1 cellular context compared by ENCODE assay signal in the genomic region with DNA sequence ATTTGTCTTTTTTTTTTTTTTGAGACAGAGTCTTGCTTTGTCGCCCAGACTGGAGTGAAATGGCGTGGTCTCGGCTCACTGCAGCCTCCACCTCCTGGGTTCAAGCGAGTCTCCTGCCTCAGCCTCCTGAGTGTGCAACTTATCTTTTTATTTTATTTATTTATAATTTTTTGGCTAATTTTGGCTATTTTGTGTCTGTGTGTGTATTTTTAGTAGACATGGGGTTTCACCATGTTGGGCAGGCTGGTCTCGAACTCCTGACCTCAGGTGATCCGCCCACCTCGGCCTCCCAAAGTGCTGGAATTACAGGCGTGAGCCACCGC.
TF ChIP-seq lines count a peak whose summit lies in the region.
"Not testable (repeated sequence)": the region's sequence is repeated elsewhere in the genome, so short reads cannot be mapped to it uniquely, and the experiment has no call there.

No MANE protein-coding gene starts in this region.

TF ChIP-seq in K562, 482 proteins besides CTCF, POLR2A, EP300 and RAD21 (continues in another document):
- TF ChIP-seq, protein P1, sequence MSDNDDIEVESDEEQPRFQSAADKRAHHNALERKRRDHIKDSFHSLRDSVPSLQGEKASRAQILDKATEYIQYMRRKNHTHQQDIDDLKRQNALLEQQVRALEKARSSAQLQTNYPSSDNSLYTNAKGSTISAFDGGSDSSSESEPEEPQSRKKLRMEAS (CRISPR knock-in tag; IDR thresholded peaks at IDR 0.05) = 0 out of 2 replicates have a peak, but pooled peaks have one; percentile 2
- TF ChIP-seq MIER1 (IDR thresholded peaks at IDR 0.05; ENCODE audit: low read depth) = peak; percentile 65; the same call in 1 of the 2 replicates
- TF ChIP-seq ASH1L (IDR thresholded peaks at IDR 0.05; ENCODE audit: borderline replicate concordance, low read depth, partially characterized antibody) = peak; percentile 21
- TF ChIP-seq, protein P2, sequence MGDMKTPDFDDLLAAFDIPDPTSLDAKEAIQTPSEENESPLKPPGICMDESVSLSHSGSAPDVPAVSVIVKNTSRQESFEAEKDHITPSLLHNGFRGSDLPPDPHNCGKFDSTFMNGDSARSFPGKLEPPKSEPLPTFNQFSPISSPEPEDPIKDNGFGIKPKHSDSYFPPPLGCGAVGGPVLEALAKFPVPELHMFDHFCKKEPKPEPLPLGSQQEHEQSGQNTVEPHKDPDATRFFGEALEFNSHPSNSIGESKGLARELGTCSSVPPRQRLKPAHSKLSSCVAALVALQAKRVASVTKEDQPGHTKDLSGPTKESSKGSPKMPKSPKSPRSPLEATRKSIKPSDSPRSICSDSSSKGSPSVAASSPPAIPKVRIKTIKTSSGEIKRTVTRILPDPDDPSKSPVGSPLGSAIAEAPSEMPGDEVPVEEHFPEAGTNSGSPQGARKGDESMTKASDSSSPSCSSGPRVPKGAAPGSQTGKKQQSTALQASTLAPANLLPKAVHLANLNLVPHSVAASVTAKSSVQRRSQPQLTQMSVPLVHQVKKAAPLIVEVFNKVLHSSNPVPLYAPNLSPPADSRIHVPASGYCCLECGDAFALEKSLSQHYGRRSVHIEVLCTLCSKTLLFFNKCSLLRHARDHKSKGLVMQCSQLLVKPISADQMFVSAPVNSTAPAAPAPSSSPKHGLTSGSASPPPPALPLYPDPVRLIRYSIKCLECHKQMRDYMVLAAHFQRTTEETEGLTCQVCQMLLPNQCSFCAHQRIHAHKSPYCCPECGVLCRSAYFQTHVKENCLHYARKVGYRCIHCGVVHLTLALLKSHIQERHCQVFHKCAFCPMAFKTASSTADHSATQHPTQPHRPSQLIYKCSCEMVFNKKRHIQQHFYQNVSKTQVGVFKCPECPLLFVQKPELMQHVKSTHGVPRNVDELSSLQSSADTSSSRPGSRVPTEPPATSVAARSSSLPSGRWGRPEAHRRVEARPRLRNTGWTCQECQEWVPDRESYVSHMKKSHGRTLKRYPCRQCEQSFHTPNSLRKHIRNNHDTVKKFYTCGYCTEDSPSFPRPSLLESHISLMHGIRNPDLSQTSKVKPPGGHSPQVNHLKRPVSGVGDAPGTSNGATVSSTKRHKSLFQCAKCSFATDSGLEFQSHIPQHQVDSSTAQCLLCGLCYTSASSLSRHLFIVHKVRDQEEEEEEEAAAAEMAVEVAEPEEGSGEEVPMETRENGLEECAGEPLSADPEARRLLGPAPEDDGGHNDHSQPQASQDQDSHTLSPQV (IDR thresholded peaks at IDR 0.05) = 0 out of 2 replicates have a peak, but pooled peaks have one; percentile 17
- TF ChIP-seq SNIP1 (IDR thresholded peaks at IDR 0.05; ENCODE audit: low read depth) = 0 out of 2 replicates have a peak, but pooled peaks have one; percentile 18
- TF ChIP-seq TOE1 (IDR thresholded peaks at IDR 0.05; ENCODE audit: borderline replicate concordance) = peak; percentile 22; the same call in 1 of the 2 replicates
- TF ChIP-seq TOE1 (CRISPR knock-in tag; IDR thresholded peaks at IDR 0.05; ENCODE audit: borderline replicate concordance, low read depth) = not testable (repeated sequence)
- TF ChIP-seq, protein P3, sequence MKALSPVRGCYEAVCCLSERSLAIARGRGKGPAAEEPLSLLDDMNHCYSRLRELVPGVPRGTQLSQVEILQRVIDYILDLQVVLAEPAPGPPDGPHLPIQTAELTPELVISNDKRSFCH (CRISPR knock-in tag; IDR thresholded peaks at IDR 0.05) = not testable (repeated sequence)
- TF ChIP-seq, protein P3 (tag; IDR thresholded peaks at IDR 0.05) = 0 out of 2 replicates have a peak, but pooled peaks have one; percentile 5
- TF ChIP-seq SMARCA5 (IDR thresholded peaks at IDR 0.05) = 0 out of 2 replicates have a peak, but pooled peaks have one; percentile 63
- TF ChIP-seq, protein P4, sequence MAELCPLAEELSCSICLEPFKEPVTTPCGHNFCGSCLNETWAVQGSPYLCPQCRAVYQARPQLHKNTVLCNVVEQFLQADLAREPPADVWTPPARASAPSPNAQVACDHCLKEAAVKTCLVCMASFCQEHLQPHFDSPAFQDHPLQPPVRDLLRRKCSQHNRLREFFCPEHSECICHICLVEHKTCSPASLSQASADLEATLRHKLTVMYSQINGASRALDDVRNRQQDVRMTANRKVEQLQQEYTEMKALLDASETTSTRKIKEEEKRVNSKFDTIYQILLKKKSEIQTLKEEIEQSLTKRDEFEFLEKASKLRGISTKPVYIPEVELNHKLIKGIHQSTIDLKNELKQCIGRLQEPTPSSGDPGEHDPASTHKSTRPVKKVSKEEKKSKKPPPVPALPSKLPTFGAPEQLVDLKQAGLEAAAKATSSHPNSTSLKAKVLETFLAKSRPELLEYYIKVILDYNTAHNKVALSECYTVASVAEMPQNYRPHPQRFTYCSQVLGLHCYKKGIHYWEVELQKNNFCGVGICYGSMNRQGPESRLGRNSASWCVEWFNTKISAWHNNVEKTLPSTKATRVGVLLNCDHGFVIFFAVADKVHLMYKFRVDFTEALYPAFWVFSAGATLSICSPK (IDR thresholded peaks at IDR 0.05; ENCODE audit: borderline replicate concordance) = peak; percentile 49; the same call in 1 of the 2 replicates
- 0 out of 2 replicates have a peak, but pooled peaks have one; percentile 15 for TF ChIP-seq THRAP3 (IDR thresholded peaks at IDR 0.05; ENCODE audit: borderline replicate concordance)
- TF ChIP-seq, protein P5, sequence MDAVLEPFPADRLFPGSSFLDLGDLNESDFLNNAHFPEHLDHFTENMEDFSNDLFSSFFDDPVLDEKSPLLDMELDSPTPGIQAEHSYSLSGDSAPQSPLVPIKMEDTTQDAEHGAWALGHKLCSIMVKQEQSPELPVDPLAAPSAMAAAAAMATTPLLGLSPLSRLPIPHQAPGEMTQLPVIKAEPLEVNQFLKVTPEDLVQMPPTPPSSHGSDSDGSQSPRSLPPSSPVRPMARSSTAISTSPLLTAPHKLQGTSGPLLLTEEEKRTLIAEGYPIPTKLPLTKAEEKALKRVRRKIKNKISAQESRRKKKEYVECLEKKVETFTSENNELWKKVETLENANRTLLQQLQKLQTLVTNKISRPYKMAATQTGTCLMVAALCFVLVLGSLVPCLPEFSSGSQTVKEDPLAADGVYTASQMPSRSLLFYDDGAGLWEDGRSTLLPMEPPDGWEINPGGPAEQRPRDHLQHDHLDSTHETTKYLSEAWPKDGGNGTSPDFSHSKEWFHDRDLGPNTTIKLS (IDR thresholded peaks at IDR 0.05; ENCODE audit: borderline replicate concordance, low read depth) = peak; percentile 7; the same call in 1 of the 2 replicates
- TF ChIP-seq ZNF384 (IDR thresholded peaks at IDR 0.05; ENCODE audit: low read depth, low read length) = peak; percentile 79; the same call in 1 of the 2 replicates
- TF ChIP-seq BCOR (IDR thresholded peaks at IDR 0.05) = peak; percentile 96
- TF ChIP-seq, protein P6, sequence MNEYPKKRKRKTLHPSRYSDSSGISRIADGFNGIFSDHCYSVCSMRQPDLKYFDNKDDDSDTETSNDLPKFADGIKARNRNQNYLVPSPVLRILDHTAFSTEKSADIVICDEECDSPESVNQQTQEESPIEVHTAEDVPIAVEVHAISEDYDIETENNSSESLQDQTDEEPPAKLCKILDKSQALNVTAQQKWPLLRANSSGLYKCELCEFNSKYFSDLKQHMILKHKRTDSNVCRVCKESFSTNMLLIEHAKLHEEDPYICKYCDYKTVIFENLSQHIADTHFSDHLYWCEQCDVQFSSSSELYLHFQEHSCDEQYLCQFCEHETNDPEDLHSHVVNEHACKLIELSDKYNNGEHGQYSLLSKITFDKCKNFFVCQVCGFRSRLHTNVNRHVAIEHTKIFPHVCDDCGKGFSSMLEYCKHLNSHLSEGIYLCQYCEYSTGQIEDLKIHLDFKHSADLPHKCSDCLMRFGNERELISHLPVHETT (CRISPR knock-in tag; conservative IDR thresholded peaks at IDR 0.05 in 1 of 2, IDR thresholded peaks at IDR 0.05 in 1 of 2) = 0 out of 4 replicates have a peak, but pooled peaks of 1 of the 2 experiments have one; percentile 24
- TF ChIP-seq, protein P7, sequence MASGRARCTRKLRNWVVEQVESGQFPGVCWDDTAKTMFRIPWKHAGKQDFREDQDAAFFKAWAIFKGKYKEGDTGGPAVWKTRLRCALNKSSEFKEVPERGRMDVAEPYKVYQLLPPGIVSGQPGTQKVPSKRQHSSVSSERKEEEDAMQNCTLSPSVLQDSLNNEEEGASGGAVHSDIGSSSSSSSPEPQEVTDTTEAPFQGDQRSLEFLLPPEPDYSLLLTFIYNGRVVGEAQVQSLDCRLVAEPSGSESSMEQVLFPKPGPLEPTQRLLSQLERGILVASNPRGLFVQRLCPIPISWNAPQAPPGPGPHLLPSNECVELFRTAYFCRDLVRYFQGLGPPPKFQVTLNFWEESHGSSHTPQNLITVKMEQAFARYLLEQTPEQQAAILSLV (tag; IDR thresholded peaks at IDR 0.05) = 0 out of 2 replicates have a peak, but pooled peaks have one; percentile 47
- TF ChIP-seq ZNF316 (IDR thresholded peaks at IDR 0.05) = peak; percentile 56
- peak; percentile 48 for TF ChIP-seq DPF2 (IDR thresholded peaks at IDR 0.05)
- 0 out of 4 replicates have a peak, but pooled peaks of 1 of the 2 experiments have one; percentile 1 for TF ChIP-seq TRIM24 (IDR thresholded peaks at IDR 0.05)
- TF ChIP-seq, protein P8, sequence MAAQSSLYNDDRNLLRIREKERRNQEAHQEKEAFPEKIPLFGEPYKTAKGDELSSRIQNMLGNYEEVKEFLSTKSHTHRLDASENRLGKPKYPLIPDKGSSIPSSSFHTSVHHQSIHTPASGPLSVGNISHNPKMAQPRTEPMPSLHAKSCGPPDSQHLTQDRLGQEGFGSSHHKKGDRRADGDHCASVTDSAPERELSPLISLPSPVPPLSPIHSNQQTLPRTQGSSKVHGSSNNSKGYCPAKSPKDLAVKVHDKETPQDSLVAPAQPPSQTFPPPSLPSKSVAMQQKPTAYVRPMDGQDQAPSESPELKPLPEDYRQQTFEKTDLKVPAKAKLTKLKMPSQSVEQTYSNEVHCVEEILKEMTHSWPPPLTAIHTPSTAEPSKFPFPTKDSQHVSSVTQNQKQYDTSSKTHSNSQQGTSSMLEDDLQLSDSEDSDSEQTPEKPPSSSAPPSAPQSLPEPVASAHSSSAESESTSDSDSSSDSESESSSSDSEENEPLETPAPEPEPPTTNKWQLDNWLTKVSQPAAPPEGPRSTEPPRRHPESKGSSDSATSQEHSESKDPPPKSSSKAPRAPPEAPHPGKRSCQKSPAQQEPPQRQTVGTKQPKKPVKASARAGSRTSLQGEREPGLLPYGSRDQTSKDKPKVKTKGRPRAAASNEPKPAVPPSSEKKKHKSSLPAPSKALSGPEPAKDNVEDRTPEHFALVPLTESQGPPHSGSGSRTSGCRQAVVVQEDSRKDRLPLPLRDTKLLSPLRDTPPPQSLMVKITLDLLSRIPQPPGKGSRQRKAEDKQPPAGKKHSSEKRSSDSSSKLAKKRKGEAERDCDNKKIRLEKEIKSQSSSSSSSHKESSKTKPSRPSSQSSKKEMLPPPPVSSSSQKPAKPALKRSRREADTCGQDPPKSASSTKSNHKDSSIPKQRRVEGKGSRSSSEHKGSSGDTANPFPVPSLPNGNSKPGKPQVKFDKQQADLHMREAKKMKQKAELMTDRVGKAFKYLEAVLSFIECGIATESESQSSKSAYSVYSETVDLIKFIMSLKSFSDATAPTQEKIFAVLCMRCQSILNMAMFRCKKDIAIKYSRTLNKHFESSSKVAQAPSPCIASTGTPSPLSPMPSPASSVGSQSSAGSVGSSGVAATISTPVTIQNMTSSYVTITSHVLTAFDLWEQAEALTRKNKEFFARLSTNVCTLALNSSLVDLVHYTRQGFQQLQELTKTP (IDR thresholded peaks at IDR 0.05; ENCODE audit: low read depth in 1 of 2, partially characterized antibody in 2 of 2) = peak in 1 of 2 experiments; percentile 7
- peak; percentile 1; the same call in 1 of the 2 replicates for TF ChIP-seq CC2D1A (IDR thresholded peaks at IDR 0.05)
- TF ChIP-seq, protein P9, sequence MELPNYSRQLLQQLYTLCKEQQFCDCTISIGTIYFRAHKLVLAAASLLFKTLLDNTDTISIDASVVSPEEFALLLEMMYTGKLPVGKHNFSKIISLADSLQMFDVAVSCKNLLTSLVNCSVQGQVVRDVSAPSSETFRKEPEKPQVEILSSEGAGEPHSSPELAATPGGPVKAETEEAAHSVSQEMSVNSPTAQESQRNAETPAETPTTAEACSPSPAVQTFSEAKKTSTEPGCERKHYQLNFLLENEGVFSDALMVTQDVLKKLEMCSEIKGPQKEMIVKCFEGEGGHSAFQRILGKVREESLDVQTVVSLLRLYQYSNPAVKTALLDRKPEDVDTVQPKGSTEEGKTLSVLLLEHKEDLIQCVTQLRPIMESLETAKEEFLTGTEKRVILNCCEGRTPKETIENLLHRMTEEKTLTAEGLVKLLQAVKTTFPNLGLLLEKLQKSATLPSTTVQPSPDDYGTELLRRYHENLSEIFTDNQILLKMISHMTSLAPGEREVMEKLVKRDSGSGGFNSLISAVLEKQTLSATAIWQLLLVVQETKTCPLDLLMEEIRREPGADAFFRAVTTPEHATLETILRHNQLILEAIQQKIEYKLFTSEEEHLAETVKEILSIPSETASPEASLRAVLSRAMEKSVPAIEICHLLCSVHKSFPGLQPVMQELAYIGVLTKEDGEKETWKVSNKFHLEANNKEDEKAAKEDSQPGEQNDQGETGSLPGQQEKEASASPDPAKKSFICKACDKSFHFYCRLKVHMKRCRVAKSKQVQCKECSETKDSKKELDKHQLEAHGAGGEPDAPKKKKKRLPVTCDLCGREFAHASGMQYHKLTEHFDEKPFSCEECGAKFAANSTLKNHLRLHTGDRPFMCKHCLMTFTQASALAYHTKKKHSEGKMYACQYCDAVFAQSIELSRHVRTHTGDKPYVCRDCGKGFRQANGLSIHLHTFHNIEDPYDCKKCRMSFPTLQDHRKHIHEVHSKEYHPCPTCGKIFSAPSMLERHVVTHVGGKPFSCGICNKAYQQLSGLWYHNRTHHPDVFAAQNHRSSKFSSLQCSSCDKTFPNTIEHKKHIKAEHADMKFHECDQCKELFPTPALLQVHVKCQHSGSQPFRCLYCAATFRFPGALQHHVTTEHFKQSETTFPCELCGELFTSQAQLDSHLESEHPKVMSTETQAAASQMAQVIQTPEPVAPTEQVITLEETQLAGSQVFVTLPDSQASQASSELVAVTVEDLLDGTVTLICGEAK (IDR thresholded peaks at IDR 0.05) = 0 out of 2 replicates have a peak, but pooled peaks have one; percentile 70
- TF ChIP-seq, protein P9 (CRISPR knock-in tag; IDR thresholded peaks at IDR 0.05) = not testable (repeated sequence)
